ENCODE assay signal across 1 cellular context in the genomic region with DNA sequence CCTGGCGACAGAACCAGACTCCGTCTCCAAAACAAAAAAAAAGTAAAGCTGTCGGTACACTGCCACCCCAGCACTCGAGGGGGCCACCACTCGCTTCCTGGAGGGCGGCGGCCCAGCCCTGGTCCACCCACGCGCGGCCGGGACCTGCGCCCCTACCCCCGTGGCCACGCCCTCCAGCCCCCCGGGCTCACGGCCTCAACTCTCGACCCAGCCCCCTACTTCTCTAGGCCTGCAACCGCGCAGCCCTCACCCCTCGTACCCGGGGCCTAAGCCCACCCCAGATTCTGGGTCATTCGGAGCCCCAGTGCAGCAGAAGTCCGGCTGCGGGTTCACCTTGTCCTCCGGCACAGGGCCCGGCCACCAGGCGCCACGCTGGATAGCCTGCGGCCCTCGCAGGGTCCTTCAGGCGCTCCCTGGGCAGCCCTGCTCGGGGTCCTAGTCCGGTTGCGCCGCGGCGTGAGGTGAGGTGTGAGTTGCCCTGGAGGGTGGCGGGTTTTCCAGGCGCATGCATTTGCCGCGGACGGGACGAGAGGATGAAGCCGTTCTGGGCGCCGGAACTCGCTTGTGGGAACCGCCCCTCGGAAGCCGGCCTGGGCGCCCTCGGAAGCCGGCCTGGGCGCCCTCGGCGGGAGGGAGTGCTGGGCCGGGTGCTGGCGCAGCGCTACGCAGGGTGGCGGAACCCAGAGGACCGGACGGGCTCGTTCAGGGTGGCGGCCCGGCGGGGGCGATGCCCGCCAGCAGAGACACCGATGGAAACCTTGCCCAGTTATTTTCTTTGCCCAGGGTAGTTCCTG.
A peak's percentile ranks its signal among the peaks of the same experiment; 100 is the strongest.
TF ChIP-seq lines count a peak whose summit lies in the region.

A gene (minus strand): TSS at position 348 of the 794 bp plus-strand sequence.

TF ChIP-seq in neural cell, 6 proteins besides CTCF, POLR2A, EP300 and RAD21 (continued from another document):
- TF ChIP-seq, protein P1, sequence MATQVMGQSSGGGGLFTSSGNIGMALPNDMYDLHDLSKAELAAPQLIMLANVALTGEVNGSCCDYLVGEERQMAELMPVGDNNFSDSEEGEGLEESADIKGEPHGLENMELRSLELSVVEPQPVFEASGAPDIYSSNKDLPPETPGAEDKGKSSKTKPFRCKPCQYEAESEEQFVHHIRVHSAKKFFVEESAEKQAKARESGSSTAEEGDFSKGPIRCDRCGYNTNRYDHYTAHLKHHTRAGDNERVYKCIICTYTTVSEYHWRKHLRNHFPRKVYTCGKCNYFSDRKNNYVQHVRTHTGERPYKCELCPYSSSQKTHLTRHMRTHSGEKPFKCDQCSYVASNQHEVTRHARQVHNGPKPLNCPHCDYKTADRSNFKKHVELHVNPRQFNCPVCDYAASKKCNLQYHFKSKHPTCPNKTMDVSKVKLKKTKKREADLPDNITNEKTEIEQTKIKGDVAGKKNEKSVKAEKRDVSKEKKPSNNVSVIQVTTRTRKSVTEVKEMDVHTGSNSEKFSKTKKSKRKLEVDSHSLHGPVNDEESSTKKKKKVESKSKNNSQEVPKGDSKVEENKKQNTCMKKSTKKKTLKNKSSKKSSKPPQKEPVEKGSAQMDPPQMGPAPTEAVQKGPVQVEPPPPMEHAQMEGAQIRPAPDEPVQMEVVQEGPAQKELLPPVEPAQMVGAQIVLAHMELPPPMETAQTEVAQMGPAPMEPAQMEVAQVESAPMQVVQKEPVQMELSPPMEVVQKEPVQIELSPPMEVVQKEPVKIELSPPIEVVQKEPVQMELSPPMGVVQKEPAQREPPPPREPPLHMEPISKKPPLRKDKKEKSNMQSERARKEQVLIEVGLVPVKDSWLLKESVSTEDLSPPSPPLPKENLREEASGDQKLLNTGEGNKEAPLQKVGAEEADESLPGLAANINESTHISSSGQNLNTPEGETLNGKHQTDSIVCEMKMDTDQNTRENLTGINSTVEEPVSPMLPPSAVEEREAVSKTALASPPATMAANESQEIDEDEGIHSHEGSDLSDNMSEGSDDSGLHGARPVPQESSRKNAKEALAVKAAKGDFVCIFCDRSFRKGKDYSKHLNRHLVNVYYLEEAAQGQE (IDR thresholded peaks at IDR 0.05; ENCODE audit: borderline replicate concordance) = peak; percentile 89
- TF ChIP-seq MXI1 (conservative IDR thresholded peaks at IDR 0.05; ENCODE audit: poor library complexity, severe bottlenecking) (peak; percentile 82), POLR2AphosphoS5 (IDR thresholded peaks at IDR 0.05) (peak; percentile 88)
